Comparison of ENCODE assay signal across 2 cellular contexts in the genomic region with DNA sequence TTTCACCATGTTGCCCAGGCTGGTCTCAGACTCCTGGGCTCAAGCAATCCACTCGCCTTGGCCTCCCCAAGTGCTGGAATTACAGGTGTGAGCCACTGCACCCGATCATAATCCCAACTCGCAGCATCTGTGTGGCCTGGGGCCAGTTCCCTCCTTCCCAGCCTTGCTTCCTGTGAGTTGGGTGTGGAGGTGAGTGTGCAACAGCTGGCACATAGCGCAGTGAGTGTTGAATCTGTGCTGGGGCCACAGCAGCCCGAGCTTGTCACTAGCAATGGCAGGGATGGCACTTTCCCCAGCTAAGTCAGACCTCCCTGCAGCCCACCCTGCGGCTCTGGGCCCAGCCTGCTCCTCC.
TF ChIP-seq lines count a peak whose summit lies in the region.

No MANE protein-coding gene starts in this region.

TF ChIP-seq in HCT116, 20 proteins besides CTCF, POLR2A, EP300 and RAD21:
- TF ChIP-seq MAX (IDR thresholded peaks at IDR 0.05) (no peak), FOSL1 (IDR thresholded peaks at IDR 0.05; ENCODE audit: low read depth) (no peak), TCF7L2 (IDR thresholded peaks at IDR 0.05; ENCODE audit: borderline replicate concordance, extremely low read depth, insufficient read depth, insufficient read length) (no peak), CBX3 (IDR thresholded peaks at IDR 0.05; ENCODE audit: low read depth) (no peak), EGR1 (IDR thresholded peaks at IDR 0.05; ENCODE audit: low read depth) (no peak), SIN3A (IDR thresholded peaks at IDR 0.05; ENCODE audit: low read depth) (no peak), EZH2 (IDR thresholded peaks at IDR 0.05) (no peak), POLR2AphosphoS5 (IDR thresholded peaks at IDR 0.05; ENCODE audit: low read depth, low read length) (no peak), YY1 (IDR thresholded peaks at IDR 0.05; ENCODE audit: extremely low read depth, insufficient replicate concordance, low read depth, low read length) (no peak), ATF3 (IDR thresholded peaks at IDR 0.05) (no peak), ELF1 (IDR thresholded peaks at IDR 0.05; ENCODE audit: borderline replicate concordance, low read depth) (no peak), SP1 (IDR thresholded peaks at IDR 0.05; ENCODE audit: low read depth) (no peak), CEBPB (IDR thresholded peaks at IDR 0.05; ENCODE audit: low read depth) (no peak), ZNF274 (IDR thresholded peaks at IDR 0.05; ENCODE audit: low read depth, low read length) (no peak), SRF (IDR thresholded peaks at IDR 0.05; ENCODE audit: low read depth) (no peak), EZH2phosphoT487 (IDR thresholded peaks at IDR 0.05; ENCODE audit: borderline replicate concordance) (no peak), ZFX (IDR thresholded peaks at IDR 0.05) (no peak), JUND (IDR thresholded peaks at IDR 0.05) (no peak)
- TF ChIP-seq, protein P1, sequence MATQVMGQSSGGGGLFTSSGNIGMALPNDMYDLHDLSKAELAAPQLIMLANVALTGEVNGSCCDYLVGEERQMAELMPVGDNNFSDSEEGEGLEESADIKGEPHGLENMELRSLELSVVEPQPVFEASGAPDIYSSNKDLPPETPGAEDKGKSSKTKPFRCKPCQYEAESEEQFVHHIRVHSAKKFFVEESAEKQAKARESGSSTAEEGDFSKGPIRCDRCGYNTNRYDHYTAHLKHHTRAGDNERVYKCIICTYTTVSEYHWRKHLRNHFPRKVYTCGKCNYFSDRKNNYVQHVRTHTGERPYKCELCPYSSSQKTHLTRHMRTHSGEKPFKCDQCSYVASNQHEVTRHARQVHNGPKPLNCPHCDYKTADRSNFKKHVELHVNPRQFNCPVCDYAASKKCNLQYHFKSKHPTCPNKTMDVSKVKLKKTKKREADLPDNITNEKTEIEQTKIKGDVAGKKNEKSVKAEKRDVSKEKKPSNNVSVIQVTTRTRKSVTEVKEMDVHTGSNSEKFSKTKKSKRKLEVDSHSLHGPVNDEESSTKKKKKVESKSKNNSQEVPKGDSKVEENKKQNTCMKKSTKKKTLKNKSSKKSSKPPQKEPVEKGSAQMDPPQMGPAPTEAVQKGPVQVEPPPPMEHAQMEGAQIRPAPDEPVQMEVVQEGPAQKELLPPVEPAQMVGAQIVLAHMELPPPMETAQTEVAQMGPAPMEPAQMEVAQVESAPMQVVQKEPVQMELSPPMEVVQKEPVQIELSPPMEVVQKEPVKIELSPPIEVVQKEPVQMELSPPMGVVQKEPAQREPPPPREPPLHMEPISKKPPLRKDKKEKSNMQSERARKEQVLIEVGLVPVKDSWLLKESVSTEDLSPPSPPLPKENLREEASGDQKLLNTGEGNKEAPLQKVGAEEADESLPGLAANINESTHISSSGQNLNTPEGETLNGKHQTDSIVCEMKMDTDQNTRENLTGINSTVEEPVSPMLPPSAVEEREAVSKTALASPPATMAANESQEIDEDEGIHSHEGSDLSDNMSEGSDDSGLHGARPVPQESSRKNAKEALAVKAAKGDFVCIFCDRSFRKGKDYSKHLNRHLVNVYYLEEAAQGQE (IDR thresholded peaks at IDR 0.05; ENCODE audit: low read depth): no peak
- TF ChIP-seq, protein P2, sequence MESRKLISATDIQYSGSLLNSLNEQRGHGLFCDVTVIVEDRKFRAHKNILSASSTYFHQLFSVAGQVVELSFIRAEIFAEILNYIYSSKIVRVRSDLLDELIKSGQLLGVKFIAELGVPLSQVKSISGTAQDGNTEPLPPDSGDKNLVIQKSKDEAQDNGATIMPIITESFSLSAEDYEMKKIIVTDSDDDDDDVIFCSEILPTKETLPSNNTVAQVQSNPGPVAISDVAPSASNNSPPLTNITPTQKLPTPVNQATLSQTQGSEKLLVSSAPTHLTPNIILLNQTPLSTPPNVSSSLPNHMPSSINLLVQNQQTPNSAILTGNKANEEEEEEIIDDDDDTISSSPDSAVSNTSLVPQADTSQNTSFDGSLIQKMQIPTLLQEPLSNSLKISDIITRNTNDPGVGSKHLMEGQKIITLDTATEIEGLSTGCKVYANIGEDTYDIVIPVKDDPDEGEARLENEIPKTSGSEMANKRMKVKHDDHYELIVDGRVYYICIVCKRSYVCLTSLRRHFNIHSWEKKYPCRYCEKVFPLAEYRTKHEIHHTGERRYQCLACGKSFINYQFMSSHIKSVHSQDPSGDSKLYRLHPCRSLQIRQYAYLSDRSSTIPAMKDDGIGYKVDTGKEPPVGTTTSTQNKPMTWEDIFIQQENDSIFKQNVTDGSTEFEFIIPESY (IDR thresholded peaks at IDR 0.05; ENCODE audit: extremely low read depth, insufficient replicate concordance, low read length): no peak

TF ChIP-seq in HepG2, 621 proteins besides CTCF, POLR2A, EP300 and RAD21:
- TF ChIP-seq ZNF776 (CRISPR knock-in tag; IDR thresholded peaks at IDR 0.05): 0 out of 2 replicates have a peak, but pooled peaks have one; percentile 12
- TF ChIP-seq ARHGAP35 (CRISPR knock-in tag; IDR thresholded peaks at IDR 0.05; ENCODE audit: borderline replicate concordance): no peak
- peak; percentile 6 for TF ChIP-seq SRSF1 (optimal IDR thresholded peaks at IDR 0.05; ENCODE audit: low read depth, low read length)
- TF ChIP-seq ZNF20 (CRISPR knock-in tag; IDR thresholded peaks at IDR 0.05): no peak
- TF ChIP-seq RXRB (CRISPR knock-in tag; IDR thresholded peaks at IDR 0.05; ENCODE audit: borderline replicate concordance): no peak
- peak; percentile 20 for TF ChIP-seq RBM22 (optimal IDR thresholded peaks at IDR 0.05; ENCODE audit: low read length)
- peak; percentile 1; the same call in 1 of the 2 replicates for TF ChIP-seq ZNF770 (CRISPR knock-in tag; IDR thresholded peaks at IDR 0.05)
- no peak for TF ChIP-seq DNMT1 (CRISPR knock-in tag; IDR thresholded peaks at IDR 0.05)
- TF ChIP-seq SETDB1 (CRISPR knock-in tag; IDR thresholded peaks at IDR 0.05; ENCODE audit: borderline replicate concordance): no peak
- no peak for TF ChIP-seq SRF (IDR thresholded peaks at IDR 0.05; ENCODE audit: low read depth, low read length)
- no peak for TF ChIP-seq ZNF589 (CRISPR knock-in tag; conservative IDR thresholded peaks at IDR 0.05)
